Comparison of ENCODE assay signal across 10 cellular contexts in genomic region chr19:43594081-43594697, GRCh38. TPM values are rescaled to one million over a fixed set of nuclear protein-coding genes. Genes with fewer than 3 reads are reported as not detected.
DNase-seq lines count a peak whose midpoint lies in the region; ATAC-seq, FAIRE-seq and TF ChIP-seq lines count a peak whose summit lies in the region.
"Had no signal": no experiment of that assay in that cellular context is flagged by ENCODE, and none has a peak within 500 bp of the region (broad histone marks: within the 10 kb centered on the region; RNA-seq: fewer than 3 reads in every experiment).

No MANE protein-coding gene starts in this region.

- H3K27ac ChIP-seq in KMS-11 = no peak overlapping the region; the same call in 1 of the 2 replicates
- H3K27ac ChIP-seq in colonic mucosa = peak overlapping the region; percentile 84
- H3K27ac ChIP-seq in neural cell (ENCODE audit: low read length) = peak overlapping the region; percentile 99
- no peak overlapping the region for H3K27ac ChIP-seq in small intestine (ENCODE audit: low read depth in 1 of 2, low read length in 1 of 2)

- 83 to 91% (median 88%) methylated on average over 10 of the region's 10 CpGs for WGBS in small intestine, 3 donors

- H4K20me1 ChIP-seq in KMS-11 (ENCODE audit: insufficient read depth) (no peaks in the 10 kb centered on the region), neural cell (ENCODE audit: insufficient read depth) (peaks cover 4% of the 10 kb centered on the region)

- H3K9me2 ChIP-seq in neural cell (ENCODE audit: insufficient read depth, low read length) = no peaks in the 10 kb centered on the region

- intact Hi-C loops in colonic mucosa (cut with DNase I) = loop anchor here (10.0 kb wide), 1 partner anchor 59 kb away; the partner anchor contains the start of gene ZNF575

- H3K9ac ChIP-seq in KMS-11 (no peak overlapping the region), colonic mucosa (ENCODE audit: low read depth in 2 of 2, low read length in 2 of 2) (peak overlapping the region in 1 of 2 donors; percentile 14), neural cell (ENCODE audit: low read length) (peak overlapping the region; percentile 99)

- TF ChIP-seq CTCF in AG10803 (conservative IDR thresholded peaks at IDR 0.05; ENCODE audit: low read length) = no peak
- no peak for TF ChIP-seq CTCF in KMS-11 (conservative IDR thresholded peaks at IDR 0.05; ENCODE audit: low read depth, low read length)
- no peak for TF ChIP-seq CTCF in colonic mucosa (IDR thresholded peaks at IDR 0.05)
- no peak for TF ChIP-seq CTCF in neural cell (IDR thresholded peaks at IDR 0.05; ENCODE audit: poor library complexity, severe bottlenecking)

- peak overlapping the region; percentile 80 for H3K4me3 ChIP-seq in AG10803 (ENCODE audit: low read length)
- no peak overlapping the region for H3K4me3 ChIP-seq in KMS-11 (IDR thresholded peaks at IDR 0.05; ENCODE audit: insufficient read depth, low read depth, low read length)
- peak overlapping the region; percentile 75 for H3K4me3 ChIP-seq in colonic mucosa
- H3K4me3 ChIP-seq in neural cell (ENCODE audit: low read length) = peak overlapping the region; percentile 99
- peak overlapping the region in 1 of 2 donors; percentile 68 for H3K4me3 ChIP-seq in small intestine (ENCODE audit: low read depth in 1 of 2, low read length in 2 of 2)

- ATAC-seq in HG03571 (IDR thresholded peaks at IDR 0.05; ENCODE audit: unreplicated experiment) = no peak

- TF ChIP-seq EP300 in neural cell (conservative IDR thresholded peaks at IDR 0.05; ENCODE audit: poor library complexity, severe bottlenecking) = no peak

- no peaks in the 10 kb centered on the region for H3F3A ChIP-seq in neural cell (ENCODE audit: insufficient read depth, low read length, poor library complexity, severe bottlenecking)

- no peaks in the 10 kb centered on the region for H3K9me3 ChIP-seq in colonic mucosa
- H3K9me3 ChIP-seq in neural cell (ENCODE audit: low read length) = no peaks in the 10 kb centered on the region
- H3K9me3 ChIP-seq in small intestine (ENCODE audit: control insufficient read depth, low read depth) = no peaks in the 10 kb centered on the region

- H3K79me2 ChIP-seq in KMS-11 (ENCODE audit: insufficient read depth, low read depth) (peaks cover 35% of the 10 kb centered on the region), neural cell (replicated peaks; ENCODE audit: insufficient read depth, low read length) (peaks cover 42% of the 10 kb centered on the region)

- H3K36me3 ChIP-seq in KMS-11 (ENCODE audit: insufficient read depth) = no peaks in the 10 kb centered on the region
- no peaks in the 10 kb centered on the region for H3K36me3 ChIP-seq in colonic mucosa
- H3K36me3 ChIP-seq in neural cell (ENCODE audit: insufficient read depth, low read length) = no peaks in the 10 kb centered on the region
- peaks cover 0 to 6% of the 10 kb centered on the region in 2 donors for H3K36me3 ChIP-seq in small intestine (ENCODE audit: control insufficient read depth in 2 of 2, insufficient read depth in 2 of 2, low read length in 2 of 2)

- H3K27me3 ChIP-seq in KMS-11 (ENCODE audit: insufficient read depth, low read depth) (no peaks in the 10 kb centered on the region), colonic mucosa (no peaks in the 10 kb centered on the region), neural cell (ENCODE audit: insufficient read depth, low read depth, low read length) (no peaks in the 10 kb centered on the region), small intestine (ENCODE audit: control insufficient read depth in 2 of 2, insufficient read depth in 2 of 2, low read length in 2 of 2) (no peaks in the 10 kb centered on the region)

- DNase-seq in AG10803 (ENCODE audit: low read depth) (no peak), colonic mucosa (no peak), small intestine (no peak), COR-L47 (lab: John Stamatoyannopoulos, UW) (no peak)
- no peak for DNase-seq in central memory CD4-positive, alpha-beta T cell

- H3K4me1 ChIP-seq in KMS-11 (ENCODE audit: low read depth, poor library complexity, severe bottlenecking) (peaks cover 14% of the 10 kb centered on the region), colonic mucosa (peaks cover 20% of the 10 kb centered on the region), small intestine (ENCODE audit: control insufficient read depth in 2 of 2, insufficient read depth in 1 of 2, low read depth in 1 of 2, low read length in 1 of 2) (peaks cover 2 to 6% of the 10 kb centered on the region in 2 donors)

- FAIRE-seq in small intestine (lab: Jason Lieb, UNC) = no peak
- FAIRE-seq: G401.6, islet of Langerhans had no signal

- TF ChIP-seq RAD21 in neural cell (conservative IDR thresholded peaks at IDR 0.05) = no peak

- H2AFZ ChIP-seq in KMS-11 (ENCODE audit: low read depth) (no peak overlapping the region), neural cell (ENCODE audit: low read depth, low read length) (no peak overlapping the region)

- H3K4me2 ChIP-seq in KMS-11 (peak overlapping the region; percentile 65), neural cell (ENCODE audit: low read length) (peak overlapping the region; percentile 78)

TF ChIP-seq in neural cell, 6 proteins besides CTCF, POLR2A, EP300 and RAD21:
- TF ChIP-seq MXI1 (conservative IDR thresholded peaks at IDR 0.05; ENCODE audit: poor library complexity, severe bottlenecking) = no peak
- no peak for TF ChIP-seq SMC3 (conservative IDR thresholded peaks at IDR 0.05; ENCODE audit: poor library complexity)
- TF ChIP-seq TAF1 (IDR thresholded peaks at IDR 0.05; ENCODE audit: low read depth) = no peak
- no peak for TF ChIP-seq REST (IDR thresholded peaks at IDR 0.05; ENCODE audit: borderline replicate concordance)
TF ChIP-seq in neural cell: peak in this region for 0.

RNA-seq across cellular contexts. Expression of gene IRGQ, which starts 1.7 kb away (rescaled TPM):
- total RNA-seq in colonic mucosa = 10 to 100 TPM; 19.9 to 24.6 TPM
- polyA plus RNA-seq in neural cell (156 and 179 TPM in 2 replicates), small intestine (1 to 10 TPM; 2.0 to 5.6 (median 2.2) TPM)
- polyA minus RNA-seq in neural cell = 202 and 205 TPM in 2 replicates

RNA-seq across cellular contexts. Expression of gene ZNF576, which starts 2.2 kb away (rescaled TPM):
- total RNA-seq in colonic mucosa = 10 to 100 TPM; 15.4 to 27.1 TPM
- polyA plus RNA-seq in neural cell = 11.9 and 19.9 TPM in 2 replicates
- 10.0 and 11.7 TPM in 2 replicates for polyA minus RNA-seq in neural cell
- 10 to 100 TPM; 14.9 to 24.2 (median 19.5) TPM for polyA plus RNA-seq in small intestine

RNA-seq across cellular contexts. Expression of gene SRRM5, which starts 17.7 kb away (rescaled TPM):
- under 1 TPM; 0.42 to 0.57 TPM for total RNA-seq in colonic mucosa
- polyA plus RNA-seq in neural cell = not detected in 2 replicates
- polyA minus RNA-seq in neural cell = 0.23 and 0.24 TPM in 2 replicates
- under 1 TPM; 0.27 to 0.67 (median 0.31) TPM for polyA plus RNA-seq in small intestine

RNA-seq across cellular contexts. Expression of gene PINLYP, which starts 18.6 kb away (rescaled TPM):
- total RNA-seq in colonic mucosa = 1 to 10 TPM in 1 of 2 donors, under 1 TPM in 1; 0.52 to 2.4 TPM
- polyA plus RNA-seq in neural cell (1.9 and 3.2 TPM in 2 replicates), small intestine (1 to 10 TPM; 5.1 to 9.9 (median 8.3) TPM)
- 0.81 TPM in 1 of 2 replicates, not detected in the other for polyA minus RNA-seq in neural cell

RNA-seq across cellular contexts. Expression of gene XRCC1, which starts 18.9 kb away (rescaled TPM):
- total RNA-seq in colonic mucosa = 10 to 100 TPM; 22.3 to 40.7 TPM
- 18.6 and 19.0 TPM in 2 replicates for polyA plus RNA-seq in neural cell
- polyA minus RNA-seq in neural cell = 17.5 and 24.4 TPM in 2 replicates
- polyA plus RNA-seq in small intestine = 10 to 100 TPM in 2 of 3 donors, 1 to 10 TPM in 1; 9.7 to 19.5 (median 12.5) TPM

Comparison
In these comparisons a context has a peak if more than half of its experiments do, and no peak if none do; other contexts are left out.
1. H3K27ac ChIP-seq: peak in colonic mucosa (single experiment) and neural cell (single experiment); none in KMS-11 (single experiment) and small intestine (0 of 2).
2. RNA of gene IRGQ, which starts 1.7 kb away (polyA plus RNA-seq): 156 to 179 TPM in neural cell; 2.0 to 5.6 TPM in small intestine; every median in the first group is over 10 times any median in the second.